Comparison of ENCODE assay signal across 1 cellular context in the genomic region with DNA sequence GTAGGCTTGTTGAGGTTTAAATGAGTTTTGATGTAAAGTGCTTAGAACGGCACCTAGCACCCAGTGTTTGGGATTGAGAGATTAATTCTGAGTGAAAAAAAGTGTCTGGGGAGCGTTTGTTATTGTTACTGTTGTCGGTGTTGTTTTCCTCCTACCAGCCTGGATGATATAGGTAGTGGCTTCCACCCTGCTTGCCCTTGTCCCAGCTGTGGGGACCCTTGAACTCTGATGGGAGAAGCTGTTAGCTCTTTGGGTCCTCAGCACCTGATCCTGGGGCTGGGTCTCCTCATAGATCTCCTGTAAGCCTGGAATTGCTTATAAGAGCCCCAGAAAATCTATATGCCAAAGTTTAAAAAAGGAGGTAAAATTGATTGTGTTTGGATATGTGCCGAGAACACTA.
TF ChIP-seq lines count a peak whose summit lies in the region.

No MANE protein-coding gene starts in this region.

TF ChIP-seq in HCT116, 20 proteins besides CTCF, POLR2A, EP300 and RAD21 (continued from another document):
- TF ChIP-seq, protein P1, sequence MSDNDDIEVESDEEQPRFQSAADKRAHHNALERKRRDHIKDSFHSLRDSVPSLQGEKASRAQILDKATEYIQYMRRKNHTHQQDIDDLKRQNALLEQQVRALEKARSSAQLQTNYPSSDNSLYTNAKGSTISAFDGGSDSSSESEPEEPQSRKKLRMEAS (IDR thresholded peaks at IDR 0.05), result no peak
- TF ChIP-seq JUND (IDR thresholded peaks at IDR 0.05) (no peak), CEBPB (IDR thresholded peaks at IDR 0.05; ENCODE audit: low read depth) (no peak), FOSL1 (IDR thresholded peaks at IDR 0.05; ENCODE audit: low read depth) (no peak)
